ENCODE assay signal across 8 cellular contexts in the genomic region with DNA sequence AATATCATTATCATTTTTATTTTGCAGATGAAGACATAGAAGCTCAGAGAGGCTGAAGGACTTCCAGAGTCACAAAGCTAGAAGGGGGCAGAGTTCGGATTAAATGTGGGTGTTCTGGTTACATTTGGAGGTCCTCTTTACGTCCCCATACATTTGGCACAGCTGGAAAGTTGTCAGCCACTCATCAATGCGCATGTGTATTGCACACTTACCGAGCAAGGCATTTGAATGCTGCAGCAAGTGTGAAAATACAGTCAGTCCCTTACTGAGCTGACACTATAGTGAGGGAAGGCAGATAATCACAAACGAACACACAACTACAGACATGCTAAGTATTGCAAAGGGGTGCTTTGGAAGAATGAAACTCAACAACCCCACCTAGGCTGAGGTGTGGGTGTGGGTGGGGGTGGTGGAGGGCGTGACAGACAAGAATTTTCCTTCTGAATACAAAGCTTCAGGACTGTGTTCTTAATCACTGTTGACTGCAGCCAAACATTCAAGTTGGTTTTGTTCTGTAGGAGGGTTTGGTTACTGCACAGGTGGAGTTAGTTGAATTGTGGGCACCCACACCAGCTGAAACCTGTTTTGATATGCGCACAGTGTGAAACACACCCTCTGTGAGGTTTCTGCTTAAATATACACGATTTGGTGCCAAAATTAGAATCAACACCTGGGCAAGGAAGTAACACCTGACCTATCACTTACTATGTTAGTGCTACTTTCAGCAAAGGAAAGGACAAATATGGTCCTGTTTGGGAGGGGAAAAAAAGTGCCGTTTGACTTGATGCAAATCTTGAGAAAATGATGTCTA.
DNase-seq lines count a peak whose midpoint lies in the region; ATAC-seq and TF ChIP-seq lines count a peak whose summit lies in the region.

No MANE protein-coding gene starts in this region.

- H3K27ac Mint-ChIP-seq in central memory CD8-positive, alpha-beta T cell (ENCODE audit: low read depth) = peak overlapping the region; percentile 26

- H3K4me1 ChIP-seq in OCI-LY7 (ENCODE audit: insufficient read depth, low read length, poor library complexity, severe bottlenecking) (peaks cover 44% of the 10 kb centered on the region), thyroid gland (peaks cover 3 to 7% of the 10 kb centered on the region in 2 donors)

- peak; percentile 99 for DNase-seq in OCI-LY7 (ENCODE audit: low spot score)
- DNase-seq in central memory CD8-positive, alpha-beta T cell (ENCODE audit: low spot score in 2 of 2) = peak; percentile 36 to 80
- peak; percentile 6 to 16 for DNase-seq in thyroid gland
- DNase-seq in AML-193 (lab: John Stamatoyannopoulos, UW) = no peak
- DNase-seq in NCI-H187 treated with DMSO at 0.1 percent for 48 hours (lab: John Stamatoyannopoulos, UW) = no peak
- DNase-seq in MG63 = no peak

- H3K36me3 ChIP-seq in OCI-LY7 (ENCODE audit: insufficient read depth, low read length) (peaks cover 23% of the 10 kb centered on the region), thyroid gland (no peaks in the 10 kb centered on the region), MG63 (no peaks in the 10 kb centered on the region)

- TF ChIP-seq CTCF in OCI-LY7 (conservative IDR thresholded peaks at IDR 0.05; ENCODE audit: low read length) (no peak), thyroid gland (IDR thresholded peaks at IDR 0.05) (no peak)

- no peaks in the 10 kb centered on the region for H3K9me3 Mint-ChIP-seq in central memory CD8-positive, alpha-beta T cell

- whole genome bisulfite sequencing in thyroid gland, 2 donors = 32 to 33% methylated on average over 9 of the region's 9 CpGs

- H3K4me3 ChIP-seq in OCI-LY7 (ENCODE audit: low read depth, low read length, poor library complexity, severe bottlenecking) = peak overlapping the region; percentile 33
- H3K4me3 ChIP-seq in thyroid gland (replicated peaks in 1 of 3) = no peak overlapping the region
- H3K4me3 ChIP-seq in MG63 = no peak overlapping the region

- H3K27me3 ChIP-seq in thyroid gland = no peaks in the 10 kb centered on the region
- H3K27me3 ChIP-seq in MG63 = no peaks in the 10 kb centered on the region

- no TSS peak for BruUV-seq in OCI-LY7 (replicated peaks; lab: Mats Ljungman, UMichigan)

- no peaks in the 10 kb centered on the region for H3K79me2 ChIP-seq in OCI-LY7 (ENCODE audit: insufficient read depth, low read depth, low read length)

- intact Hi-C loops in OCI-LY7 (cut with micrococcal nuclease; ENCODE audit: unreplicated experiment) = loop anchor here (1.0 kb wide), 2 partner anchors 9 to 102 kb away; no protein-coding TSS in a partner anchor
- intact Hi-C loops in thyroid gland (cut with DNase I) = no loop called here

- POLR2A ChIA-PET in OCI-LY7 (lab: Charles Lee) = interaction anchor here (0.6 to 1.8 kb wide), 9 partner anchors 10 to 175 kb away, joined by 3 to 5 read pairs (median 3); no protein-coding TSS in a partner anchor

- H3K9me3 ChIP-seq in OCI-LY7 (ENCODE audit: low read length) (peaks cover 64% of the 10 kb centered on the region), thyroid gland (no peaks in the 10 kb centered on the region), MG63 (no peaks in the 10 kb centered on the region)

- H3K4me2 ChIP-seq in OCI-LY7 (ENCODE audit: low read length) = peak overlapping the region; percentile 66

- peak; percentile 81 for ATAC-seq in GM19035 (IDR thresholded peaks at IDR 0.05; ENCODE audit: unreplicated experiment)
- ATAC-seq in HG02943 (IDR thresholded peaks at IDR 0.05; ENCODE audit: low read depth, unreplicated experiment) = peak; percentile 83
- ATAC-seq in central memory CD8-positive, alpha-beta T cell (replicated peaks; ENCODE audit: extremely low read depth, poor library complexity, severe bottlenecking) = peak; percentile 95

- H3K9me2 ChIP-seq in OCI-LY7 (ENCODE audit: insufficient read depth, low read length) = no peaks in the 10 kb centered on the region

- peaks cover 4% of the 10 kb centered on the region for H3K36me3 Mint-ChIP-seq in central memory CD8-positive, alpha-beta T cell (ENCODE audit: insufficient read depth)

- H3K4me3 Mint-ChIP-seq in central memory CD8-positive, alpha-beta T cell = peak overlapping the region; percentile 63

- H3K27me3 Mint-ChIP-seq in central memory CD8-positive, alpha-beta T cell = no peaks in the 10 kb centered on the region

- CTCF ChIA-PET in OCI-LY7 (lab: Charles Lee; ENCODE audit: unreplicated experiment) = no interaction called here

- peak overlapping the region; percentile 89 for H3K27ac ChIP-seq in OCI-LY7 (ENCODE audit: low read depth, low read length, poor library complexity, severe bottlenecking)
- peak overlapping the region in 2 of 3 donors; percentile 48 to 69 for H3K27ac ChIP-seq in thyroid gland

- peaks cover 79% of the 10 kb centered on the region for H3K4me1 Mint-ChIP-seq in central memory CD8-positive, alpha-beta T cell

- no peak overlapping the region; the same call in 1 of the 2 replicates for H2AFZ ChIP-seq in OCI-LY7 (ENCODE audit: low read length)

- H4K20me1 ChIP-seq in OCI-LY7 (ENCODE audit: insufficient read depth, low read length) = no peaks in the 10 kb centered on the region

- no peak for TF ChIP-seq POLR2A in thyroid gland (IDR thresholded peaks at IDR 0.05)

Comparison
In these comparisons a context has a peak if more than half of its experiments do, and no peak if none do; other contexts are left out.
1. DNase-seq: peak in OCI-LY7 (single experiment), central memory CD8-positive, alpha-beta T cell (2 of 2) and thyroid gland (2 of 2); none in AML-193 (0 of 2), NCI-H187 treated with DMSO at 0.1 percent for 48 hours (single experiment) and MG63 (single experiment).
2. Peak in every context shown above with its lines, with median percentiles within 50 percentile points of each other: ATAC-seq.